ENCODE assay signal across 8 cellular contexts in the genomic region with DNA sequence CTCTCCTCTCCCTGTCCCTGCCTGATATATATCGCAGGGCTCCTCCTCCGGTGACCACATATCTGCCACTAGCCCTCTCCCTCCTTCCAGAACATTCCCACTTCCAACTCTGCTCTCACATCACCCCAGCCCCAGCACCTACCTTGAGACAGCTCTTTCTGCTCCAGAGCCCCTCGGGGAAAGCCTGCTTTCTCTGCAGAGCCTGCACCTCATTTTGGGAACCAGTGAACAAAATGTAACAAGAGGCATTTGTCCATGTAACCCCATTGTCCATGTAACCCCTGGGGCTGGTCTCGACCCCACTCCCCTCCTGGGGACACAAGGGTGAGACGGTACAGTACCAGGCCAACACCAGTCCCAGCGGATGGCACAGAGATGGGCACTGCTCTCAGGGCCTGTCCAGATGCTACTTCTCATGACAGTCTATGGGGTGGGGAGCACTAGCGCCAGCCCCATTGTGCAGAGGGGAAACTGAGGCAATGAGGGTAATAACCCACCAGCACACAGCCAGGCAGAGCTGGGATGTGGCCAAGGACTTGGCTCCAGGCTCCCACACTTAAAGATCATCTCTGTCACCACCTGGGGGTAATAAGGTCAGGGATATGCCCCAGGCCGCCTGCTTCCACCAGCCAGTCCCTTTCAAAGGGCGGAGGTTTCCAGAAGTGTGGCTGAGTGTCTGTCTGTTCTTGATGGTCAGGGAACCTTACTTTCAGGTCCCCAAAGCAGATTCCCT. TPM values are rescaled to one million over a fixed set of nuclear protein-coding genes. Genes with fewer than 3 reads are reported as not detected.
A peak's percentile ranks its signal among the peaks of the same experiment; 100 is the strongest.
DNase-seq lines count a peak whose midpoint lies in the region; ATAC-seq, FAIRE-seq and TF ChIP-seq lines count a peak whose summit lies in the region.

No MANE protein-coding gene starts in this region.

- H3K27me3 ChIP-seq in mammary epithelial cell (ENCODE audit: insufficient read depth, low read length), result peaks cover 2% of the 10 kb centered on the region
- no peaks in the 10 kb centered on the region for H3K27me3 ChIP-seq in keratinocyte (ENCODE audit: control insufficient read depth, extremely low read depth, insufficient read depth, low read length)
- H3K27me3 ChIP-seq in spleen (replicated peaks in 1 of 7), result peaks cover 0 to 22% (median 0%) of the 10 kb centered on the region in 7 donors

- peaks cover 4% of the 10 kb centered on the region for H3K36me3 Mint-ChIP-seq in MCF 10A (ENCODE audit: insufficient read depth, unreplicated experiment)

- H3K36me3 ChIP-seq in mammary epithelial cell (ENCODE audit: insufficient read depth, low read length) (no peaks in the 10 kb centered on the region), keratinocyte (ENCODE audit: control insufficient read depth in 2 of 2, extremely low read depth in 1 of 2, insufficient read depth in 2 of 2, low read length in 2 of 2) (no peaks in the 10 kb centered on the region), spleen (no peaks in the 10 kb centered on the region)

- H3K27ac Mint-ChIP-seq in MCF 10A (ENCODE audit: low read depth, unreplicated experiment), result peak overlapping the region; percentile 81

- dilution Hi-C loops in mammary epithelial cell (cut with HindIII; ENCODE audit: low sequenced_read_pairs) (loop anchor here (25.0 kb wide), 1 partner anchor 231 kb away; no protein-coding TSS in a partner anchor), keratinocyte (cut with MboI; ENCODE audit: extremely low pct_ligation_motif_present, low sequenced_read_pairs) (no loop called here)

- CTCF ChIA-PET in MCF 10A (lab: Yijun Ruan, JAX), result interaction anchor here (0.6 to 3.5 kb wide), 15 partner anchors 14 to 252 kb away, joined by 3 to 49 read pairs (median 4); no protein-coding TSS in a partner anchor
- CTCF ChIA-PET in mammary epithelial cell (lab: Charles Lee; ENCODE audit: low non-redundant PET), result interaction anchor here (0.7 kb wide), 1 partner anchor 247 kb away, joined by 3 read pairs; no protein-coding TSS in a partner anchor

- no peaks in the 10 kb centered on the region for H3K27me3 Mint-ChIP-seq in MCF 10A (ENCODE audit: insufficient read depth, unreplicated experiment)

- 85% methylated on average over 9 of the region's 9 CpGs for WGBS in mammary epithelial cell (ENCODE audit: low coverage, missing lambda C conversion rate)
- WGBS in spleen, 5 donors, result 88 to 94% (median 91%) methylated on average over 9 of the region's 9 CpGs

- peak overlapping the region; percentile 49 for H3K4me3 Mint-ChIP-seq in MCF 10A (ENCODE audit: unreplicated experiment)

- H3K4me3 ChIP-seq in mammary epithelial cell (replicated peaks in 1 of 3; ENCODE audit: insufficient read depth in 1 of 3, low read depth in 2 of 3, low read length in 3 of 3) (no peak overlapping the region), keratinocyte (ENCODE audit: control insufficient read depth in 2 of 3, extremely low read depth in 1 of 3, insufficient read depth in 2 of 3, low read depth in 1 of 3, low read length in 3 of 3) (no peak overlapping the region), spleen (peak overlapping the region in 2 of 8 donors; percentile 49 to 79)

- H2AFZ ChIP-seq in mammary epithelial cell (ENCODE audit: low read depth, low read length) (no peak overlapping the region), keratinocyte (ENCODE audit: control insufficient read depth, low read length) (no peak overlapping the region)

- no peaks in the 10 kb centered on the region for H3K9me1 ChIP-seq in keratinocyte (ENCODE audit: control insufficient read depth, extremely low read depth, insufficient read depth, low read length)

- no peak overlapping the region for H3K27ac ChIP-seq in mammary epithelial cell (ENCODE audit: insufficient read depth, low read depth, low read length)
- H3K27ac ChIP-seq in keratinocyte (ENCODE audit: control insufficient read depth, insufficient read depth, low read length), result peak overlapping the region; percentile 62
- H3K27ac ChIP-seq in spleen, result peak overlapping the region in 4 of 8 donors; percentile 59 to 90 (median 72)

- intact Hi-C loops in MCF 10A (cut with micrococcal nuclease), result loop anchor here (5.0 kb wide), 2 partner anchors 46 to 61 kb away; no protein-coding TSS in a partner anchor
- intact Hi-C loops in mammary epithelial cell (cut with micrococcal nuclease), result no loop called here
- intact Hi-C loops in spleen (cut with DNase I; ENCODE audit: low total_unique reads), result loop anchor here (5.0 kb wide), 1 partner anchor 196 kb away; the partner anchor contains the start of gene CBX8

- H3K9ac ChIP-seq in mammary epithelial cell (ENCODE audit: insufficient read depth, low read length) (no peak overlapping the region), keratinocyte (ENCODE audit: control insufficient read depth, extremely low read depth, insufficient read depth, low read length) (peak overlapping the region; percentile 39)

- POLR2A ChIA-PET in MCF 10A (lab: Yijun Ruan, JAX), result interaction anchor here (0.7 to 2.7 kb wide), 11 partner anchors 16 to 247 kb away, joined by 3 to 16 read pairs (median 7); no protein-coding TSS in a partner anchor

- BruUV-seq in MCF 10A (replicated peaks; lab: Mats Ljungman, UMichigan), result TSS peak; percentile 97
- no TSS peak for BruUV-seq in mammary epithelial cell (replicated peaks; lab: Mats Ljungman, UMichigan)

- TF ChIP-seq CTCF in MCF 10A (IDR thresholded peaks at IDR 0.05; ENCODE audit: unreplicated experiment) (no peak), mammary epithelial cell (conservative IDR thresholded peaks at IDR 0.05 in 1 of 2, IDR thresholded peaks at IDR 0.05 in 1 of 2; ENCODE audit: extremely low read depth in 1 of 2, insufficient read depth in 1 of 2, low read depth in 1 of 2, low read length in 2 of 2) (no peak), keratinocyte (optimal IDR thresholded peaks at IDR 0.05 in 1 of 3, IDR thresholded peaks at IDR 0.05 in 1 of 3, conservative IDR thresholded peaks at IDR 0.05 in 1 of 3; ENCODE audit: extremely low read depth in 1 of 3, insufficient read depth in 2 of 3, low read length in 3 of 3) (no peak), spleen (IDR thresholded peaks at IDR 0.05 in 8 of 11, conservative IDR thresholded peaks at IDR 0.05 in 3 of 11) (no peak)

- DNase-seq in MCF 10A (ENCODE audit: unreplicated experiment) (no peak), mammary epithelial cell (no peak), keratinocyte (ENCODE audit: low read depth, low spot score) (no peak), ureter (ENCODE audit: low spot score) (peak; percentile 44), spleen (no peak)
- peak; percentile 28 to 32 for DNase-seq in activated T-cell treated with anti-CD3 and anti-CD28 coated beads, Interleukin-2, amount 50 U/mL, for 48 hours

- FAIRE-seq in keratinocyte (lab: Jason Lieb, UNC), result no peak

- H3K9me3 ChIP-seq in mammary epithelial cell (replicated peaks; ENCODE audit: insufficient read depth, low read length), result no peaks in the 10 kb centered on the region
- H3K9me3 ChIP-seq in keratinocyte (ENCODE audit: control insufficient read depth, low read depth, low read length), result no peaks in the 10 kb centered on the region
- no peaks in the 10 kb centered on the region for H3K9me3 ChIP-seq in spleen

- in situ Hi-C loops in mammary epithelial cell (cut with MboI; ENCODE audit: low sequenced_read_pairs in 2 of 2), result loop anchor here (25.0 kb wide), 1 partner anchor 181 kb away; no protein-coding TSS in a partner anchor

- H3K4me2 ChIP-seq in mammary epithelial cell (ENCODE audit: insufficient read depth, low read depth, low read length), result no peak overlapping the region
- peak overlapping the region; percentile 34 for H3K4me2 ChIP-seq in keratinocyte (ENCODE audit: control insufficient read depth, extremely low read depth, insufficient read depth, low read depth, low read length)

- H3K9me3 Mint-ChIP-seq in MCF 10A (ENCODE audit: unreplicated experiment), result no peaks in the 10 kb centered on the region

- ATAC-seq in HG02571 (IDR thresholded peaks at IDR 0.05; ENCODE audit: unreplicated experiment), result no peak
- no peak for ATAC-seq in HG03460 (IDR thresholded peaks at IDR 0.05; ENCODE audit: unreplicated experiment)

- H4K20me1 ChIP-seq in mammary epithelial cell (ENCODE audit: insufficient read depth, low read length) (no peaks in the 10 kb centered on the region), keratinocyte (ENCODE audit: control insufficient read depth, extremely low read depth, insufficient read depth, low read length) (peaks cover 2% of the 10 kb centered on the region)

- peaks cover 29% of the 10 kb centered on the region for H3K4me1 Mint-ChIP-seq in MCF 10A (ENCODE audit: insufficient read depth, unreplicated experiment)

- H3K79me2 ChIP-seq in mammary epithelial cell (ENCODE audit: insufficient read depth, low read length), result no peaks in the 10 kb centered on the region
- no peaks in the 10 kb centered on the region for H3K79me2 ChIP-seq in keratinocyte (ENCODE audit: control insufficient read depth, insufficient read depth, low read length)

- TF ChIP-seq POLR2A in spleen (IDR thresholded peaks at IDR 0.05), result no peak

- H3K4me1 ChIP-seq in mammary epithelial cell (ENCODE audit: insufficient read depth, low read length), result peaks cover 11% of the 10 kb centered on the region
- H3K4me1 ChIP-seq in keratinocyte (ENCODE audit: control insufficient read depth, extremely low read depth, insufficient read depth, low read length), result peaks cover 11% of the 10 kb centered on the region
- peaks cover 31 to 95% (median 73%) of the 10 kb centered on the region in 6 donors for H3K4me1 ChIP-seq in spleen

RNA-seq across cellular contexts. Expression of gene TBC1D16, which starts 42.8 kb away (rescaled TPM):
- total RNA-seq in MCF 10A (2022) (21.1 and 26.5 TPM in 2 replicates), mammary epithelial cell (10 to 100 TPM; 20.7 to 28.3 TPM), ureter (37.0 TPM), spleen (10 to 100 TPM in 6 of 7 donors, 1 to 10 TPM in 1; 5.6 to 33.6 (median 25.5) TPM)
- polyA plus RNA-seq in mammary epithelial cell (7.5 TPM), keratinocyte (8.4 to 8.9 TPM (median 8.6 TPM) in 3 replicates), spleen (1 to 10 TPM; 1.3 to 5.4 (median 3.0) TPM)
- polyA minus RNA-seq in mammary epithelial cell (33.0 TPM), keratinocyte (16.6 to 43.1 TPM (median 17.1 TPM) in 3 replicates)
- 7.6 TPM for polyA plus RNA-seq in keratinocyte (2011; ENCODE audit: low read depth)
- polyA plus RNA-seq in keratinocyte (2011; cell fraction: cytosol; rRNA removed), result 7.0 and 10.1 TPM in 2 replicates
- polyA plus RNA-seq in keratinocyte (2011; cell fraction: nucleus; rRNA removed), result 17.8 and 20.4 TPM in 2 replicates
- 8.1 and 20.8 TPM in 2 replicates for polyA plus RNA-seq in keratinocyte (2012; ENCODE audit: low replicate concordance)
- polyA minus RNA-seq in keratinocyte (2011; cell fraction: cytosol; rRNA and poly(A)+ RNA removed), result 16.3 TPM
- polyA minus RNA-seq in keratinocyte (2011; cell fraction: nucleus; rRNA and poly(A)+ RNA removed), result 15.3 and 25.3 TPM in 2 replicates

RNA-seq across cellular contexts. Expression of gene CCDC40, which starts 43.6 kb away (rescaled TPM):
- total RNA-seq in MCF 10A (2022), result 4.1 and 4.8 TPM in 2 replicates
- total RNA-seq in mammary epithelial cell, result 1 to 10 TPM; 2.7 to 3.0 TPM
- 0.82 TPM for polyA plus RNA-seq in mammary epithelial cell
- polyA minus RNA-seq in mammary epithelial cell, result not detected
- polyA plus RNA-seq in keratinocyte, result 1.9 to 2.4 TPM (median 2.2 TPM) in 3 replicates
- polyA plus RNA-seq in keratinocyte (2011; ENCODE audit: low read depth), result 2.0 TPM
- polyA plus RNA-seq in keratinocyte (2011; cell fraction: cytosol; rRNA removed), result 0.61 and 0.86 TPM in 2 replicates
- polyA plus RNA-seq in keratinocyte (2011; cell fraction: nucleus; rRNA removed), result 5.0 and 9.9 TPM in 2 replicates
- polyA plus RNA-seq in keratinocyte (2012; ENCODE audit: low replicate concordance), result 2.0 and 2.3 TPM in 2 replicates
- 1.7 to 3.2 TPM in 2 of 3 replicates, not detected in the other for polyA minus RNA-seq in keratinocyte
- 1.3 TPM for polyA minus RNA-seq in keratinocyte (2011; cell fraction: cytosol; rRNA and poly(A)+ RNA removed)
- 1.4 and 2.6 TPM in 2 replicates for polyA minus RNA-seq in keratinocyte (2011; cell fraction: nucleus; rRNA and poly(A)+ RNA removed)
- total RNA-seq in ureter, result 12.4 TPM
- 1 to 10 TPM; 1.2 to 8.3 (median 3.8) TPM for total RNA-seq in spleen
- under 1 TPM; 0.30 to 0.70 (median 0.64) TPM for polyA plus RNA-seq in spleen

Comparison
In these comparisons a context has a peak if more than half of its experiments do, and no peak if none do; other contexts are left out.
1. DNase-seq: peak in activated T-cell treated with anti-CD3 and anti-CD28 coated beads, Interleukin-2, amount 50 U/mL, for 48 hours (2 of 2) and ureter (single experiment); none in MCF 10A (single experiment), mammary epithelial cell (single experiment), keratinocyte (single experiment) and spleen (single experiment).